In the genomic region with DNA sequence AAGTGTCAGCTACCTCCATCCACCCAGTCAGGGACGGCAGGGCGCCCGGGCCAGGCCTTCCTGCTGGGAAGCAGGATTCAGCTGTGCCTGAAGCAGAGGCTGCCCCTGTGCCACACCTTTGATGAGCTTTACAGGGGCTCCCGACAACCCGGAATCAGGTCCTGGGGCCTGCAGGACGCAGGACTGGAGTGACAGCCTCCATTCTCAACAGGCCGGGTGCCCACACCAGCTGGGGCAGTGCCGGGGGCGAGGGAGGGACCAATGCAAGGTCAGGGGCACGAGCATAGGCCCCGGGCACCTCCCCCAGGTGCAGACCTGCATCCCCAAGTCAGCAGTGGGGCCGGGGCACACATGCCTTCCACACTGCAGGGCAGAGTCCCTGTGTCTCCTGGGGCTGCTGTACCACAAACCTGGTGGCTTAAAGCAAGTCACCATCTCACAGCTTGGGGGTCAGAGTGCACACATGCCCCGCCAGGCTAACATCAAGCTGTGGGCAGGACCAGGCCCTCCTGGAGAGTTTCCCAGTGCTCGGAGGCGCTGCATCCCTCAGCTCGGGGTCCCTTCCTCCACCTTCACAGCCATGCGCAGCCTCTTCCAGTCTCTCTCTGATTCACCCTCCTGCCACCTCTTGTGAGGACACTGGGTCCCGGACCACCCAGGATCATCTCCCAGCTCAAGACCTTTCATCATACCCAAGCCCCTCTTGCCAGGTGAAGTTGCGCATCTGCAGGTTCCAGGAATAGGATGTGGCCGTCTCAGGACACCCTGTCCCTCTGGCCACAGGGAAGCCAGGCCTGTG, we compare ENCODE assay signal across 34 cellular contexts. TPM values are rescaled to one million over a fixed set of nuclear protein-coding genes. Genes with fewer than 3 reads are reported as not detected.
A peak's percentile ranks its signal among the peaks of the same experiment; 100 is the strongest.
DNase-seq lines count a peak whose midpoint lies in the region; ATAC-seq, FAIRE-seq and TF ChIP-seq lines count a peak whose summit lies in the region.
"Had no signal": no experiment of that assay in that cellular context is flagged by ENCODE, and none has a peak within 500 bp of the region (broad histone marks: within the 10 kb centered on the region; RNA-seq: fewer than 3 reads in every experiment).

No MANE protein-coding gene starts in this region.

- TF ChIP-seq CTCF in HepG2 (CRISPR knock-in tag; IDR thresholded peaks at IDR 0.05) (no peak), right lobe of liver (IDR thresholded peaks at IDR 0.05) (no peak), Panc1 (IDR thresholded peaks at IDR 0.05) (no peak), endodermal cell (conservative IDR thresholded peaks at IDR 0.05) (no peak), spleen (IDR thresholded peaks at IDR 0.05 in 8 of 11, conservative IDR thresholded peaks at IDR 0.05 in 3 of 11) (no peak)

- intact Hi-C loops in HepG2 (cut with micrococcal nuclease; ENCODE audit: unreplicated experiment) (no loop called here), right lobe of liver (cut with DNase I) (no loop called here), Panc1 (cut with micrococcal nuclease; ENCODE audit: unreplicated experiment) (no loop called here), spleen (cut with DNase I; ENCODE audit: low total_unique reads) (no loop called here)

- TF ChIP-seq RAD21 in HepG2 (CRISPR knock-in tag; IDR thresholded peaks at IDR 0.05), result no peak

- POLR2A ChIA-PET in HepG2 (lab: Yijun Ruan, JAX), result interaction anchor here (0.8 kb wide), 1 partner anchor 28 kb away, joined by 3 read pairs; no protein-coding TSS in a partner anchor
- POLR2A ChIA-PET in Panc1 (lab: Charles Lee), result no interaction called here

- peaks cover 7% of the 10 kb centered on the region; the same call in 1 of the 2 replicates for H3K4me1 ChIP-seq in HepG2 (ENCODE audit: insufficient read depth, low read length)
- H3K4me1 ChIP-seq in right lobe of liver, result peaks cover 0 to 11% (median 4%) of the 10 kb centered on the region in 4 donors
- no peaks in the 10 kb centered on the region for H3K4me1 ChIP-seq in Panc1 (ENCODE audit: control insufficient read depth, insufficient read depth, low read length)
- no peaks in the 10 kb centered on the region for H3K4me1 ChIP-seq in endodermal cell (ENCODE audit: control insufficient read depth, insufficient read depth, low read length)
- H3K4me1 ChIP-seq in spleen, result peaks cover 0 to 10% (median 3%) of the 10 kb centered on the region in 6 donors
- H3K4me1 ChIP-seq: SJSA1 had no signal

- ATAC-seq in HepG2, result no peak; the same call in 2 of the 3 replicates
- ATAC-seq in right lobe of liver, result no peak
- peak; percentile 5; the same call in 1 of the 2 replicates for ATAC-seq in Panc1
- peak; percentile 4 for ATAC-seq in stimulated activated effector memory CD8-positive, alpha-beta T cell treated with anti-CD3 and anti-CD28 coated beads, Interleukin-12 subunit alpha, Interleukin-12 subunit beta, amount 100 ng/mL, for 72 hours
- ATAC-seq: activated CD4-positive, alpha-beta T cell treated with anti-CD3 and anti-CD28 coated beads for 36 hours; gastroesophageal sphincter; left lobe of liver had no signal

- H3K36me3 ChIP-seq in HepG2 (replicated peaks in 1 of 2; ENCODE audit: control insufficient read depth in 1 of 2, insufficient read depth in 2 of 2, low read length in 2 of 2) (peaks cover 16 to 50% of the 10 kb centered on the region in 2 experiments; a peak in 4 of 5 replicates), right lobe of liver (peaks cover 9 to 37% (median 27%) of the 10 kb centered on the region in 4 donors), Panc1 (ENCODE audit: control insufficient read depth, insufficient read depth, low read length) (no peaks in the 10 kb centered on the region), endodermal cell (ENCODE audit: control insufficient read depth, insufficient read depth, low read length) (peaks cover 31% of the 10 kb centered on the region), spleen (peaks cover 6 to 85% (median 55%) of the 10 kb centered on the region in 6 donors)

- no peak for TF ChIP-seq POLR2A in HepG2 (IDR thresholded peaks at IDR 0.05; ENCODE audit: insufficient read depth in 1 of 2, low read depth in 2 of 2, low read length in 2 of 2)
- TF ChIP-seq POLR2A in right lobe of liver (IDR thresholded peaks at IDR 0.05), result no peak
- TF ChIP-seq POLR2A in spleen (IDR thresholded peaks at IDR 0.05), result no peak

- H3K27me3 ChIP-seq in HepG2 (ENCODE audit: control insufficient read depth in 1 of 2, insufficient read depth in 2 of 2, low read length in 2 of 2) (no peaks in the 10 kb centered on the region), right lobe of liver (no peaks in the 10 kb centered on the region), Panc1 (ENCODE audit: control insufficient read depth, insufficient read depth, low read length) (no peaks in the 10 kb centered on the region), endodermal cell (ENCODE audit: control insufficient read depth, insufficient read depth, low read length, poor library complexity, severe bottlenecking) (no peaks in the 10 kb centered on the region), spleen (replicated peaks in 1 of 7) (no peaks in the 10 kb centered on the region)
- H3K27me3 ChIP-seq: dorsolateral prefrontal cortex, gastroesophageal sphincter, SJSA1 had no signal

- no peak overlapping the region for H3K4me2 ChIP-seq in HepG2 (ENCODE audit: low read depth, low read length)
- H3K4me2 ChIP-seq: smooth muscle cell had no signal

- WGBS in HepG2 (ENCODE audit: low lambda C conversion rate), result 87% methylated on average over 10 of the region's 20 CpGs
- 90% methylated on average over 2 of the region's 20 CpGs for WGBS in right lobe of liver (ENCODE audit: insufficient coverage, low coverage, low lambda C conversion rate, missing lambda C conversion rate)
- 86 to 92% methylated on average over 17 to 20 of the region's 20 CpGs for WGBS in endodermal cell (ENCODE audit: insufficient coverage in 1 of 2, insufficient read length in 1 of 2), 2 experiments
- 80 to 87% (median 85%) methylated on average over 10 to 20 of the region's 20 CpGs for WGBS in spleen, 5 donors

- H3K9ac ChIP-seq in HepG2 (ENCODE audit: insufficient read depth, low read depth, low read length), result no peak overlapping the region
- H3K9ac ChIP-seq in endodermal cell (ENCODE audit: extremely low read depth, low read length, poor library complexity, severe bottlenecking), result no peak overlapping the region

- H3K27ac ChIP-seq in HepG2 (ENCODE audit: extremely low read length, insufficient read depth, low read length) (no peak overlapping the region), right lobe of liver (no peak overlapping the region), Panc1 (ENCODE audit: low read length) (no peak overlapping the region), endodermal cell (ENCODE audit: low read depth, low read length) (peak overlapping the region; percentile 8), spleen (no peak overlapping the region)
- H3K27ac ChIP-seq: gastroesophageal sphincter, SJSA1 had no signal

- H3K36me3 Mint-ChIP-seq in endodermal cell (ENCODE audit: low read depth), result peaks cover 37% of the 10 kb centered on the region
- H3K36me3 Mint-ChIP-seq in stimulated activated effector memory CD8-positive, alpha-beta T cell treated with anti-CD3 and anti-CD28 coated beads, Interleukin-12 subunit alpha, Interleukin-12 subunit beta, amount 100 ng/mL, for 72 hours, result peaks cover 78% of the 10 kb centered on the region

- H3K4me3 ChIP-seq in HepG2 (replicated peaks in 1 of 3; ENCODE audit: insufficient read depth in 1 of 3, low read depth in 2 of 3, low read length in 3 of 3) (no peak overlapping the region), right lobe of liver (no peak overlapping the region), Panc1 (ENCODE audit: low read depth in 2 of 2, low read length in 2 of 2) (no peak overlapping the region), endodermal cell (ENCODE audit: low read length) (no peak overlapping the region), spleen (no peak overlapping the region)
- H3K4me3 ChIP-seq: dorsolateral prefrontal cortex, gastroesophageal sphincter, SJSA1, smooth muscle cell had no signal

- no TSS peak for BruUV-seq in HepG2 (replicated peaks; lab: Mats Ljungman, UMichigan)
- no TSS peak for BruUV-seq in Panc1 (replicated peaks; lab: Mats Ljungman, UMichigan)

- H3K79me2 ChIP-seq in HepG2 (ENCODE audit: insufficient read depth, low read length), result no peaks in the 10 kb centered on the region

- no peak for DNase-seq in HepG2 (ENCODE audit: low spot score)
- DNase-seq in right lobe of liver, result no peak
- DNase-seq in Panc1 (ENCODE audit: low read depth, low spot score), result no peak
- DNase-seq in endodermal cell, result peak; percentile 64
- DNase-seq in stimulated activated effector memory CD8-positive, alpha-beta T cell treated with anti-CD3 and anti-CD28 coated beads, Interleukin-12 subunit alpha, Interleukin-12 subunit beta, amount 100 ng/mL, for 72 hours (ENCODE audit: low spot score in 2 of 2), result no peak
- DNase-seq in medulla oblongata (ENCODE audit: extremely low spot score), result no peak
- DNase-seq in spleen, result no peak
- DNase-seq in NCI-H446 treated with DMSO at 0.1 percent for 48 hours (lab: John Stamatoyannopoulos, UW), result no peak
- DNase-seq: activated CD4-positive, alpha-beta T cell treated with anti-CD3 and anti-CD28 coated beads for 36 hours; activated CD8-positive, alpha-beta memory T cell treated with anti-CD3 and anti-CD28 coated beads for 24 hours; activated gamma-delta T cell treated with Interleukin-2 at 50 U/mL for 16 hours; activated T-cell treated with anti-CD3 and anti-CD28 coated beads, Interleukin-2, amount 50 U/mL, for 4 hours; AML-193; CD8-positive, alpha-beta memory T cell; central memory CD4-positive, alpha-beta T cell; DMS53; dorsolateral prefrontal cortex; GF-D8; hippocampal formation; NCI-H1092; NCI-H187; NCI-H526 treated with DMSO at 0.1 percent for 48 hours; nucleus accumbens; retina; stimulated activated CD4-positive, alpha-beta T cell treated with anti-CD3 and anti-CD28 coated beads, Interleukin-2, amount 100 ng/mL, for 24 hours; substantia nigra had no signal

- CTCF ChIA-PET in HepG2 (lab: Yijun Ruan, JAX; ENCODE audit: low intra/inter-chr PET ratio, low total read pairs) (no interaction called here), Panc1 (lab: Charles Lee) (interaction anchor here (0.6 kb wide), 1 partner anchor 383 kb away, joined by 5 read pairs; no protein-coding TSS in a partner anchor)

- in situ Hi-C loops in HepG2 (cut with HindIII; ENCODE audit: extremely low pct_ligation_motif_present, low pct_unique_long_range_greater_than_20kb), result no loop called here
- in situ Hi-C loops in Panc1 (cut with HindIII; ENCODE audit: low pct_unique_long_range_greater_than_20kb, low sequenced_read_pairs), result no loop called here

- no peak overlapping the region for H3K27ac Mint-ChIP-seq in endodermal cell
- H3K27ac Mint-ChIP-seq in stimulated activated effector memory CD8-positive, alpha-beta T cell treated with anti-CD3 and anti-CD28 coated beads, Interleukin-12 subunit alpha, Interleukin-12 subunit beta, amount 100 ng/mL, for 72 hours, result peak overlapping the region; percentile 69
- H3K27ac Mint-ChIP-seq: activated CD4-positive, alpha-beta T cell treated with anti-CD3 and anti-CD28 coated beads for 36 hours; T-helper 1 cell treated with Interleukin-12 subunit alpha and Interleukin-12 subunit beta and Interleukin-4 antibody, amounts not matched to agents 30 μg/mL and 1 μg/mL, for 36 hours had no signal

- no peaks in the 10 kb centered on the region for H3K4me1 Mint-ChIP-seq in endodermal cell
- H3K4me1 Mint-ChIP-seq in stimulated activated effector memory CD8-positive, alpha-beta T cell treated with anti-CD3 and anti-CD28 coated beads, Interleukin-12 subunit alpha, Interleukin-12 subunit beta, amount 100 ng/mL, for 72 hours, result peaks cover 8% of the 10 kb centered on the region
- H3K4me1 Mint-ChIP-seq: activated CD4-positive, alpha-beta T cell treated with anti-CD3 and anti-CD28 coated beads for 36 hours had no signal

- no peaks in the 10 kb centered on the region for H3K9me3 Mint-ChIP-seq in endodermal cell
- no peaks in the 10 kb centered on the region for H3K9me3 Mint-ChIP-seq in stimulated activated effector memory CD8-positive, alpha-beta T cell treated with anti-CD3 and anti-CD28 coated beads, Interleukin-12 subunit alpha, Interleukin-12 subunit beta, amount 100 ng/mL, for 72 hours
- H3K9me3 Mint-ChIP-seq: activated T-cell treated with anti-CD3 and anti-CD28 coated beads, Interleukin-2, amount 50 U/mL, for 4 hours; CD8-positive, alpha-beta memory T cell; T-helper 1 cell treated with Interleukin-12 subunit alpha and Interleukin-12 subunit beta and Interleukin-4 antibody, amounts not matched to agents 30 μg/mL and 1 μg/mL, for 36 hours; type B pancreatic cell had no signal

- no peaks in the 10 kb centered on the region for H3K9me3 ChIP-seq in HepG2 (ENCODE audit: low read length)
- no peaks in the 10 kb centered on the region for H3K9me3 ChIP-seq in right lobe of liver
- no peaks in the 10 kb centered on the region for H3K9me3 ChIP-seq in Panc1 (ENCODE audit: control insufficient read depth, insufficient read depth, low read depth, low read length)
- H3K9me3 ChIP-seq in endodermal cell (ENCODE audit: control insufficient read depth, low read length), result no peaks in the 10 kb centered on the region
- H3K9me3 ChIP-seq in spleen, result no peaks in the 10 kb centered on the region
- H3K9me3 ChIP-seq: gastroesophageal sphincter, SJSA1 had no signal

- FAIRE-seq in HepG2 (lab: Jason Lieb, UNC), result no peak
- FAIRE-seq: A204.1, astrocyte had no signal

- no peaks in the 10 kb centered on the region for H3K27me3 Mint-ChIP-seq in endodermal cell (ENCODE audit: insufficient read depth)
- H3K27me3 Mint-ChIP-seq: activated CD4-positive, alpha-beta T cell treated with anti-CD3 and anti-CD28 coated beads for 36 hours; CD8-positive, alpha-beta memory T cell; type B pancreatic cell had no signal

- H3K4me3 Mint-ChIP-seq in endodermal cell, result no peak overlapping the region
- H3K4me3 Mint-ChIP-seq in stimulated activated effector memory CD8-positive, alpha-beta T cell treated with anti-CD3 and anti-CD28 coated beads, Interleukin-12 subunit alpha, Interleukin-12 subunit beta, amount 100 ng/mL, for 72 hours, result no peak overlapping the region
- H3K4me3 Mint-ChIP-seq: activated CD4-positive, alpha-beta T cell treated with anti-CD3 and anti-CD28 coated beads for 36 hours; activated T-cell treated with anti-CD3 and anti-CD28 coated beads, Interleukin-2, amount 50 U/mL, for 4 hours; CD8-positive, alpha-beta memory T cell; T-helper 1 cell treated with Interleukin-12 subunit alpha and Interleukin-12 subunit beta and Interleukin-4 antibody, amounts not matched to agents 30 μg/mL and 1 μg/mL, for 36 hours; type B pancreatic cell had no signal

- TF ChIP-seq EP300 in HepG2 (IDR thresholded peaks at IDR 0.05; ENCODE audit: low read depth in 2 of 2, low read length in 2 of 2) (no peak), HepG2 (CRISPR knock-in tag; IDR thresholded peaks at IDR 0.05; ENCODE audit: borderline replicate concordance) (no peak)

- H4K20me1 ChIP-seq in HepG2 (ENCODE audit: insufficient read depth, low read length), result no peaks in the 10 kb centered on the region

- no peak overlapping the region for H2AFZ ChIP-seq in HepG2 (ENCODE audit: low read length)

RNA-seq across cellular contexts. Expression of gene UBXN6, which starts 13.4 kb away (rescaled TPM):
- total RNA-seq in HepG2 (2016; rRNA removed; fragmentation: Illumina TruSeq; extraction: Trizol) (33.6 and 35.5 TPM in 2 replicates), right lobe of liver (10 to 100 TPM; 47.2 to 79.1 (median 58.8) TPM), Panc1 (2021; ENCODE audit: unreplicated experiment) (55.6 TPM), endodermal cell (10 to 100 TPM; 31.2 to 36.9 TPM), spleen (100 to 1,000 TPM in 2 of 7 donors, 10 to 100 TPM in 5; 72.3 to 132 (median 89.8) TPM)
- 82.0 and 89.5 TPM in 2 replicates for total RNA-seq in HepG2 (2016; cell fraction: cytosol; rRNA removed; fragmentation: Illumina TruSeq; extraction: Trizol; ENCODE audit: low read depth)
- 26.5 and 40.3 TPM in 2 replicates for total RNA-seq in HepG2 (2016; cell fraction: insoluble cytoplasmic fraction; rRNA removed; fragmentation: Illumina TruSeq; extraction: Trizol)
- total RNA-seq in HepG2 (2016; cell fraction: membrane; rRNA removed; fragmentation: Illumina TruSeq; extraction: Trizol), result 92.4 and 97.7 TPM in 2 replicates
- 14.4 and 21.6 TPM in 2 replicates for total RNA-seq in HepG2 (2016; cell fraction: nucleus; rRNA removed; fragmentation: Illumina TruSeq; extraction: Trizol)
- polyA plus RNA-seq in HepG2 (2011; rRNA removed) (34.9 and 44.2 TPM in 2 replicates), spleen (100 to 1,000 TPM in 2 of 3 donors, 10 to 100 TPM in 1; 76.4 to 146 (median 123) TPM)
- 33.0 and 55.5 TPM in 2 replicates for polyA plus RNA-seq in HepG2 (2011; cell fraction: cytosol; rRNA removed)
- 41.1 and 57.2 TPM in 2 replicates for polyA plus RNA-seq in HepG2 (2011; cell fraction: nucleus; rRNA removed)
- 24.9 and 32.9 TPM in 2 replicates for polyA plus RNA-seq in HepG2 (2012)
- 99.5 and 107 TPM in 2 replicates for polyA plus RNA-seq in HepG2 (2016; cell fraction: cytosol; fragmentation: Illumina TruSeq; extraction: Trizol; ENCODE audit: low read depth)
- 35.2 and 44.8 TPM in 2 replicates for polyA plus RNA-seq in HepG2 (2016; cell fraction: insoluble cytoplasmic fraction; fragmentation: Illumina TruSeq; extraction: Trizol; ENCODE audit: low read depth)
- polyA plus RNA-seq in HepG2 (2016; cell fraction: membrane; fragmentation: Illumina TruSeq; extraction: Trizol; ENCODE audit: low read depth), result 107 and 115 TPM in 2 replicates
- 46.4 and 52.3 TPM in 2 replicates for polyA plus RNA-seq in HepG2 (2016; cell fraction: nucleus; fragmentation: Illumina TruSeq; extraction: Trizol; ENCODE audit: insufficient read depth, low read depth)
- 27.9 and 43.0 TPM in 2 replicates for polyA minus RNA-seq in HepG2 (2011; rRNA and poly(A)+ RNA removed; ENCODE audit: low replicate concordance)
- 17.5 and 20.2 TPM in 2 replicates for polyA minus RNA-seq in HepG2 (2011; cell fraction: cytosol; rRNA and poly(A)+ RNA removed)
- 7.8 and 11.1 TPM in 2 replicates for polyA minus RNA-seq in HepG2 (2011; cell fraction: nucleus; rRNA and poly(A)+ RNA removed)
- polyA plus RNA-seq in Panc1 (2012; ENCODE audit: insufficient read length), result 76.3 TPM
- 37.4 TPM for polyA plus RNA-seq in endodermal cell (2013, experiment 1 of 2)
- polyA plus RNA-seq in endodermal cell (2013, experiment 2 of 2), result 37.1 TPM

RNA-seq across cellular contexts. Expression of gene HDGFL2, which starts 27.9 kb away (rescaled TPM):
- total RNA-seq in HepG2 (2016; rRNA removed; fragmentation: Illumina TruSeq; extraction: Trizol) (47.9 and 51.1 TPM in 2 replicates), right lobe of liver (10 to 100 TPM in 5 of 6 experiments, 1 to 10 TPM in 1; 8.4 to 16.3 (median 14.0) TPM), Panc1 (2021; ENCODE audit: unreplicated experiment) (56.9 TPM), endodermal cell (100 to 1,000 TPM; 117 TPM), spleen (10 to 100 TPM; 23.2 to 39.7 (median 29.4) TPM)
- total RNA-seq in HepG2 (2016; cell fraction: cytosol; rRNA removed; fragmentation: Illumina TruSeq; extraction: Trizol; ENCODE audit: low read depth), result 7.5 and 8.8 TPM in 2 replicates
- total RNA-seq in HepG2 (2016; cell fraction: insoluble cytoplasmic fraction; rRNA removed; fragmentation: Illumina TruSeq; extraction: Trizol), result 38.9 and 55.4 TPM in 2 replicates
- 11.6 and 13.8 TPM in 2 replicates for total RNA-seq in HepG2 (2016; cell fraction: membrane; rRNA removed; fragmentation: Illumina TruSeq; extraction: Trizol)
- total RNA-seq in HepG2 (2016; cell fraction: nucleus; rRNA removed; fragmentation: Illumina TruSeq; extraction: Trizol), result 29.4 and 31.2 TPM in 2 replicates
- polyA plus RNA-seq in HepG2 (2011; rRNA removed) (20.0 and 26.0 TPM in 2 replicates), spleen (100 to 1,000 TPM in 1 of 3 donors, 10 to 100 TPM in 2; 25.3 to 136 (median 26.0) TPM)
- 11.0 and 22.9 TPM in 2 replicates for polyA plus RNA-seq in HepG2 (2011; cell fraction: cytosol; rRNA removed)
- 50.4 and 56.5 TPM in 2 replicates for polyA plus RNA-seq in HepG2 (2011; cell fraction: nucleus; rRNA removed)
- polyA plus RNA-seq in HepG2 (2012), result 20.9 and 29.2 TPM in 2 replicates
- polyA plus RNA-seq in HepG2 (2016; cell fraction: cytosol; fragmentation: Illumina TruSeq; extraction: Trizol; ENCODE audit: low read depth), result 5.7 and 6.4 TPM in 2 replicates
- 59.0 and 65.1 TPM in 2 replicates for polyA plus RNA-seq in HepG2 (2016; cell fraction: insoluble cytoplasmic fraction; fragmentation: Illumina TruSeq; extraction: Trizol; ENCODE audit: low read depth)
- 8.6 and 10.8 TPM in 2 replicates for polyA plus RNA-seq in HepG2 (2016; cell fraction: membrane; fragmentation: Illumina TruSeq; extraction: Trizol; ENCODE audit: low read depth)
- polyA plus RNA-seq in HepG2 (2016; cell fraction: nucleus; fragmentation: Illumina TruSeq; extraction: Trizol; ENCODE audit: insufficient read depth, low read depth), result 76.7 and 79.6 TPM in 2 replicates
- 12.6 and 23.4 TPM in 2 replicates for polyA minus RNA-seq in HepG2 (2011; rRNA and poly(A)+ RNA removed; ENCODE audit: low replicate concordance)
- 10.2 and 16.9 TPM in 2 replicates for polyA minus RNA-seq in HepG2 (2011; cell fraction: cytosol; rRNA and poly(A)+ RNA removed)
- polyA minus RNA-seq in HepG2 (2011; cell fraction: nucleus; rRNA and poly(A)+ RNA removed), result 12.0 and 12.8 TPM in 2 replicates
- polyA plus RNA-seq in Panc1 (2012; ENCODE audit: insufficient read length), result 112 TPM
- 91.6 TPM for polyA plus RNA-seq in endodermal cell (2013, experiment 1 of 2)
- polyA plus RNA-seq in endodermal cell (2013, experiment 2 of 2), result 89.8 TPM

RNA-seq across cellular contexts. Expression of gene CHAF1A, which starts 41.7 kb away (rescaled TPM):
- total RNA-seq in HepG2 (2016; rRNA removed; fragmentation: Illumina TruSeq; extraction: Trizol) (27.3 and 34.8 TPM in 2 replicates), right lobe of liver (1 to 10 TPM; 3.1 to 9.2 (median 3.5) TPM), Panc1 (2021; ENCODE audit: unreplicated experiment) (45.4 TPM), endodermal cell (10 to 100 TPM; 70.7 to 76.9 TPM), spleen (10 to 100 TPM in 5 of 7 donors, 1 to 10 TPM in 2; 9.4 to 17.9 (median 10.6) TPM)
- total RNA-seq in HepG2 (2016; cell fraction: cytosol; rRNA removed; fragmentation: Illumina TruSeq; extraction: Trizol; ENCODE audit: low read depth), result 18.8 and 20.2 TPM in 2 replicates
- total RNA-seq in HepG2 (2016; cell fraction: insoluble cytoplasmic fraction; rRNA removed; fragmentation: Illumina TruSeq; extraction: Trizol), result 19.1 and 34.6 TPM in 2 replicates
- 20.4 and 23.9 TPM in 2 replicates for total RNA-seq in HepG2 (2016; cell fraction: membrane; rRNA removed; fragmentation: Illumina TruSeq; extraction: Trizol)
- total RNA-seq in HepG2 (2016; cell fraction: nucleus; rRNA removed; fragmentation: Illumina TruSeq; extraction: Trizol), result 25.6 and 26.6 TPM in 2 replicates
- polyA plus RNA-seq in HepG2 (2011; rRNA removed) (11.0 and 13.1 TPM in 2 replicates), spleen (1 to 10 TPM; 3.8 to 7.4 (median 5.7) TPM)
- 5.7 and 16.6 TPM in 2 replicates for polyA plus RNA-seq in HepG2 (2011; cell fraction: cytosol; rRNA removed)
- polyA plus RNA-seq in HepG2 (2011; cell fraction: nucleus; rRNA removed), result 41.7 and 67.3 TPM in 2 replicates
- polyA plus RNA-seq in HepG2 (2012), result 6.8 and 11.8 TPM in 2 replicates
- polyA plus RNA-seq in HepG2 (2016; cell fraction: cytosol; fragmentation: Illumina TruSeq; extraction: Trizol; ENCODE audit: low read depth), result 4.9 and 5.2 TPM in 2 replicates
- polyA plus RNA-seq in HepG2 (2016; cell fraction: insoluble cytoplasmic fraction; fragmentation: Illumina TruSeq; extraction: Trizol; ENCODE audit: low read depth), result 23.0 and 29.8 TPM in 2 replicates
- 9.0 and 10.1 TPM in 2 replicates for polyA plus RNA-seq in HepG2 (2016; cell fraction: membrane; fragmentation: Illumina TruSeq; extraction: Trizol; ENCODE audit: low read depth)
- polyA plus RNA-seq in HepG2 (2016; cell fraction: nucleus; fragmentation: Illumina TruSeq; extraction: Trizol; ENCODE audit: insufficient read depth, low read depth), result 57.2 and 60.7 TPM in 2 replicates
- 26.8 and 48.0 TPM in 2 replicates for polyA minus RNA-seq in HepG2 (2011; rRNA and poly(A)+ RNA removed; ENCODE audit: low replicate concordance)
- 7.6 and 9.2 TPM in 2 replicates for polyA minus RNA-seq in HepG2 (2011; cell fraction: cytosol; rRNA and poly(A)+ RNA removed)
- 13.2 and 17.5 TPM in 2 replicates for polyA minus RNA-seq in HepG2 (2011; cell fraction: nucleus; rRNA and poly(A)+ RNA removed)
- polyA plus RNA-seq in Panc1 (2012; ENCODE audit: insufficient read length), result 23.8 TPM
- 48.1 TPM for polyA plus RNA-seq in endodermal cell (2013, experiment 1 of 2)
- 46.4 TPM for polyA plus RNA-seq in endodermal cell (2013, experiment 2 of 2)

RNA-seq across cellular contexts. Expression of gene SH3GL1, which starts 43.8 kb away (rescaled TPM):
- total RNA-seq in HepG2 (2016; rRNA removed; fragmentation: Illumina TruSeq; extraction: Trizol), result 26.7 and 33.0 TPM in 2 replicates
- 13.7 and 15.7 TPM in 2 replicates for total RNA-seq in HepG2 (2016; cell fraction: cytosol; rRNA removed; fragmentation: Illumina TruSeq; extraction: Trizol; ENCODE audit: low read depth)
- total RNA-seq in HepG2 (2016; cell fraction: insoluble cytoplasmic fraction; rRNA removed; fragmentation: Illumina TruSeq; extraction: Trizol), result 24.6 and 34.8 TPM in 2 replicates
- total RNA-seq in HepG2 (2016; cell fraction: membrane; rRNA removed; fragmentation: Illumina TruSeq; extraction: Trizol), result 29.5 and 35.2 TPM in 2 replicates
- total RNA-seq in HepG2 (2016; cell fraction: nucleus; rRNA removed; fragmentation: Illumina TruSeq; extraction: Trizol), result 16.4 and 18.3 TPM in 2 replicates
- 45.1 and 52.3 TPM in 2 replicates for polyA plus RNA-seq in HepG2 (2011; rRNA removed)
- polyA plus RNA-seq in HepG2 (2011; cell fraction: cytosol; rRNA removed), result 35.9 and 53.9 TPM in 2 replicates
- polyA plus RNA-seq in HepG2 (2011; cell fraction: nucleus; rRNA removed), result 63.6 and 70.8 TPM in 2 replicates
- polyA plus RNA-seq in HepG2 (2012), result 50.6 and 52.1 TPM in 2 replicates
- polyA plus RNA-seq in HepG2 (2016; cell fraction: cytosol; fragmentation: Illumina TruSeq; extraction: Trizol; ENCODE audit: low read depth), result 29.2 and 32.7 TPM in 2 replicates
- polyA plus RNA-seq in HepG2 (2016; cell fraction: insoluble cytoplasmic fraction; fragmentation: Illumina TruSeq; extraction: Trizol; ENCODE audit: low read depth), result 56.5 and 70.3 TPM in 2 replicates
- 57.9 and 61.3 TPM in 2 replicates for polyA plus RNA-seq in HepG2 (2016; cell fraction: membrane; fragmentation: Illumina TruSeq; extraction: Trizol; ENCODE audit: low read depth)
- 52.2 and 56.7 TPM in 2 replicates for polyA plus RNA-seq in HepG2 (2016; cell fraction: nucleus; fragmentation: Illumina TruSeq; extraction: Trizol; ENCODE audit: insufficient read depth, low read depth)
- 39.3 and 69.8 TPM in 2 replicates for polyA minus RNA-seq in HepG2 (2011; rRNA and poly(A)+ RNA removed; ENCODE audit: low replicate concordance)
- polyA minus RNA-seq in HepG2 (2011; cell fraction: cytosol; rRNA and poly(A)+ RNA removed), result 30.6 and 31.5 TPM in 2 replicates
- 19.3 and 22.8 TPM in 2 replicates for polyA minus RNA-seq in HepG2 (2011; cell fraction: nucleus; rRNA and poly(A)+ RNA removed)
- total RNA-seq in right lobe of liver, result 10 to 100 TPM; 22.6 to 47.7 (median 25.2) TPM
- total RNA-seq in Panc1 (2021; ENCODE audit: unreplicated experiment), result 57.1 TPM
- 72.4 TPM for polyA plus RNA-seq in Panc1 (2012; ENCODE audit: insufficient read length)
- 10 to 100 TPM; 76.8 to 77.0 TPM for total RNA-seq in endodermal cell
- 76.9 TPM for polyA plus RNA-seq in endodermal cell (2013, experiment 1 of 2)
- 77.1 TPM for polyA plus RNA-seq in endodermal cell (2013, experiment 2 of 2)
- 10 to 100 TPM; 37.2 to 77.4 (median 66.2) TPM for total RNA-seq in spleen
- 10 to 100 TPM; 26.1 to 44.0 (median 31.3) TPM for polyA plus RNA-seq in spleen

Comparison
In these comparisons a context has a peak if more than half of its experiments do, and no peak if none do; other contexts are left out.
1. ATAC-seq: peak in Panc1 (single experiment) and stimulated activated effector memory CD8-positive, alpha-beta T cell treated with anti-CD3 and anti-CD28 coated beads, Interleukin-12 subunit alpha, Interleukin-12 subunit beta, amount 100 ng/mL, for 72 hours (single experiment); none in HepG2 (single experiment) and right lobe of liver (0 of 4).